ENCODE assay signal across 1 cellular context in the genomic region with DNA sequence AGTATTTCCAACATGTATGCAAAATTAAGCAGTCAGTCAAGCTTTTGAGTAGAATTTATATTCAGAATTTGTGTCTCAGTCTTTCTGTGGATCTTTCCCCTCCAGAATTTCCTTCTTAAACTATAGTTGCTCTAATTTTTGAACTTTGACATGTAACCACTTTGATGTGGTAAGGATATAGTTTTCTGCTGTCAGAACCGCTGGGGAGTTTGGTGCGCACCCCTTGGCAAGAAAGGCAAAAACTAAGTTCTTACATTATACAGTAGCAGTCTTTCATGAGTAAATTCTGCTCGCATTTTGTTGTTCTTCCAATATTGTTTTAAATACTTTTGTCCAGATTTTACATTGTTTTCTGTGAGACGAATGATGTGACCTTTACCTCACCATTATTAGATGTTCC.
TF ChIP-seq lines count a peak whose summit lies in the region.

No MANE protein-coding gene starts in this region.

TF ChIP-seq in HepG2, 621 proteins besides CTCF, POLR2A, EP300 and RAD21 (continued from another document):
- TF ChIP-seq ZNF580 (CRISPR knock-in tag; IDR thresholded peaks at IDR 0.05; ENCODE audit: borderline replicate concordance, low read depth) (no peak), BCL3 (CRISPR knock-in tag; IDR thresholded peaks at IDR 0.05) (no peak), ZC3H4 (CRISPR knock-in tag; IDR thresholded peaks at IDR 0.05; ENCODE audit: borderline replicate concordance) (no peak), TRIM22 (IDR thresholded peaks at IDR 0.05) (no peak)
- TF ChIP-seq, protein P1, sequence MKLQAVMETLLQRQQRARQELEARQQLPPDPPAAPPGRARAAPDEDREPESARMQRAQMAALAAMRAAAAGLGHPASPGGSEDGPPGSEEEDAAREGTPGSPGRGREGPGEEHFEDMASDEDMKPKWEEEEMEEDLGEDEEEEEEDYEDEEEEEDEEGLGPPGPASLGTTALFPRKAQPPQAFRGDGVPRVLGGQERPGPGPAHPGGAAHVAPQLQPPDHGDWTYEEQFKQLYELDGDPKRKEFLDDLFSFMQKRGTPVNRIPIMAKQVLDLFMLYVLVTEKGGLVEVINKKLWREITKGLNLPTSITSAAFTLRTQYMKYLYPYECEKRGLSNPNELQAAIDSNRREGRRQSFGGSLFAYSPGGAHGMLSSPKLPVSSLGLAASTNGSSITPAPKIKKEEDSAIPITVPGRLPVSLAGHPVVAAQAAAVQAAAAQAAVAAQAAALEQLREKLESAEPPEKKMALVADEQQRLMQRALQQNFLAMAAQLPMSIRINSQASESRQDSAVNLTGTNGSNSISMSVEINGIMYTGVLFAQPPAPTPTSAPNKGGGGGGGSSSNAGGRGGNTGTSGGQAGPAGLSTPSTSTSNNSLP (IDR thresholded peaks at IDR 0.05; ENCODE audit: low read depth, low read length), result no peak
TF ChIP-seq in HepG2: peak in this region for 0.
